In genomic region chr6:36204068-36204753, GRCh38 we compare ENCODE assay signal across 8 cellular contexts. TPM values are rescaled to one million over a fixed set of nuclear protein-coding genes. Genes with fewer than 3 reads are reported as not detected.
DNase-seq lines count a peak whose midpoint lies in the region; ATAC-seq, FAIRE-seq and TF ChIP-seq lines count a peak whose summit lies in the region.

No MANE protein-coding gene starts in this region.

- no peak for TF ChIP-seq CTCF in tibial artery (IDR thresholded peaks at IDR 0.05)
- TF ChIP-seq CTCF in upper lobe of left lung (IDR thresholded peaks at IDR 0.05), result no peak

- no peak for TF ChIP-seq EP300 in upper lobe of left lung (IDR thresholded peaks at IDR 0.05)

- FAIRE-seq in GM18507 (lab: Jason Lieb, UNC) (peak; percentile 59), urothelium cell line (lab: Jason Lieb, UNC) (no peak)

- H3K36me3 ChIP-seq in tibial artery (peaks cover 36 to 90% (median 70%) of the 10 kb centered on the region in 3 donors), upper lobe of left lung (peaks cover 29 to 91% (median 49%) of the 10 kb centered on the region in 4 donors)

- H3K27ac ChIP-seq in tibial artery (no peak overlapping the region), upper lobe of left lung (no peak overlapping the region)

- H3K4me3 ChIP-seq in tibial artery (no peak overlapping the region), upper lobe of left lung (no peak overlapping the region)

- intact Hi-C loops in tibial artery (cut with DNase I; ENCODE audit: low total_unique reads), result no loop called here

- H3K27me3 ChIP-seq in tibial artery, result no peaks in the 10 kb centered on the region
- no peaks in the 10 kb centered on the region for H3K27me3 ChIP-seq in upper lobe of left lung

- WGBS in upper lobe of left lung, 2 donors, result 66 to 84% methylated on average over 10 of the region's 10 CpGs

- DNase-seq in GM18507 (ENCODE audit: extremely low spot score, insufficient read length, low read depth), result no peak
- peak; percentile 15 for DNase-seq in SIG-M5 (lab: John Stamatoyannopoulos, UW)
- peak; percentile 10 for DNase-seq in activated T-helper 9 cell treated with anti-CD3 and anti-CD28 coated beads, Interleukin-2, amount 50 U/mL, for 16 hours (ENCODE audit: low read depth)
- DNase-seq in stimulated activated CD8-positive, alpha-beta memory T cell treated with anti-CD3 and anti-CD28 coated beads, Interleukin-15, amount 100 ng/mL, for 1 hour (ENCODE audit: low read depth), result peak; percentile 14
- DNase-seq in NCI-H446 (lab: John Stamatoyannopoulos, UW), result no peak
- no peak for DNase-seq in tibial artery
- DNase-seq in upper lobe of left lung, result no peak
- DNase-seq in urothelium cell line (ENCODE audit: low spot score), result no peak

- no peak for ATAC-seq in upper lobe of left lung (ENCODE audit: low FRiP score in 2 of 2)

- no peak for TF ChIP-seq POLR2A in upper lobe of left lung (IDR thresholded peaks at IDR 0.05)

- H3K4me1 ChIP-seq in tibial artery (peaks cover 0 to 18% (median 9%) of the 10 kb centered on the region in 4 donors), upper lobe of left lung (peaks cover 17 to 43% (median 29%) of the 10 kb centered on the region in 4 donors)

- H3K9me3 ChIP-seq in tibial artery, result no peaks in the 10 kb centered on the region
- no peaks in the 10 kb centered on the region for H3K9me3 ChIP-seq in upper lobe of left lung

RNA-seq across cellular contexts. Expression of gene BRPF3, which starts 7.7 kb away (rescaled TPM):
- total RNA-seq in upper lobe of left lung, result 10 to 100 TPM; 23.7 to 37.4 (median 33.4) TPM

Comparison
In these comparisons a context has a peak if more than half of its experiments do, and no peak if none do; other contexts are left out.
1. DNase-seq: peak in SIG-M5 (single experiment), activated T-helper 9 cell treated with anti-CD3 and anti-CD28 coated beads, Interleukin-2, amount 50 U/mL, for 16 hours (single experiment) and stimulated activated CD8-positive, alpha-beta memory T cell treated with anti-CD3 and anti-CD28 coated beads, Interleukin-15, amount 100 ng/mL, for 1 hour (single experiment); none in GM18507 (single experiment), NCI-H446 (0 of 2), tibial artery (0 of 2), upper lobe of left lung (0 of 2) and urothelium cell line (single experiment).